ENCODE assay signal across 11 cellular contexts in genomic region chr14:50791201-50791600, GRCh38. TPM values are rescaled to one million over a fixed set of nuclear protein-coding genes. Genes with fewer than 3 reads are reported as not detected.
A peak's percentile ranks its signal among the peaks of the same experiment; 100 is the strongest.
DNase-seq lines count a peak whose midpoint lies in the region; ATAC-seq, FAIRE-seq and TF ChIP-seq lines count a peak whose summit lies in the region.
"Had no signal": no experiment of that assay in that cellular context is flagged by ENCODE, and none has a peak within 500 bp of the region (broad histone marks: within the 10 kb centered on the region; RNA-seq: fewer than 3 reads in every experiment).

No MANE protein-coding gene starts in this region.

- 98% methylated on average over 3 of the region's 3 CpGs for WGBS in HepG2 (ENCODE audit: low lambda C conversion rate)

- peaks cover 90% of the 10 kb centered on the region for H3K4me1 Mint-ChIP-seq in central memory CD8-positive, alpha-beta T cell

- H3K79me2 ChIP-seq in HepG2 (ENCODE audit: insufficient read depth, low read length) = no peaks in the 10 kb centered on the region

- no peaks in the 10 kb centered on the region for H3K9me3 Mint-ChIP-seq in central memory CD8-positive, alpha-beta T cell

- H3K4me2 ChIP-seq in HepG2 (ENCODE audit: low read depth, low read length) = no peak overlapping the region

- H3K36me3 ChIP-seq in HepG2 (replicated peaks in 1 of 2; ENCODE audit: control insufficient read depth in 1 of 2, insufficient read depth in 2 of 2, low read length in 2 of 2) = peaks cover 0 to 1% of the 10 kb centered on the region in 2 experiments; a peak in 1 of 5 replicates

- H2AFZ ChIP-seq in HepG2 (ENCODE audit: low read length) = no peak overlapping the region

- no peaks in the 10 kb centered on the region for H3K4me1 ChIP-seq in HepG2 (ENCODE audit: insufficient read depth, low read length)

- no peak overlapping the region for H3K4me3 ChIP-seq in HepG2 (replicated peaks in 1 of 3; ENCODE audit: insufficient read depth in 1 of 3, low read depth in 2 of 3, low read length in 3 of 3)

- TF ChIP-seq POLR2A in HepG2 (IDR thresholded peaks at IDR 0.05; ENCODE audit: insufficient read depth in 1 of 2, low read depth in 2 of 2, low read length in 2 of 2) = no peak

- no peaks in the 10 kb centered on the region for H3K27me3 Mint-ChIP-seq in central memory CD8-positive, alpha-beta T cell

- ATAC-seq in GM19395 (IDR thresholded peaks at IDR 0.05; ENCODE audit: unreplicated experiment) = peak; percentile 50
- ATAC-seq in HG03066 (IDR thresholded peaks at IDR 0.05; ENCODE audit: low read depth, unreplicated experiment) = peak; percentile 41
- ATAC-seq in central memory CD8-positive, alpha-beta T cell (replicated peaks; ENCODE audit: extremely low read depth, poor library complexity, severe bottlenecking) = no peak
- ATAC-seq in left colon = no peak
- ATAC-seq in HepG2 = no peak

- H4K20me1 ChIP-seq in HepG2 (ENCODE audit: insufficient read depth, low read length) = no peaks in the 10 kb centered on the region

- no peak for FAIRE-seq in HepG2 (lab: Jason Lieb, UNC)
- FAIRE-seq: endometrium had no signal

- H3K9me3 ChIP-seq in HepG2 (ENCODE audit: low read length) = no peaks in the 10 kb centered on the region

- CTCF ChIA-PET in GM10248 (lab: Yijun Ruan, JAX) = interaction anchor here (1.5 to 14.5 kb wide), 4 partner anchors 15 to 172 kb away, joined by 4 to 207 read pairs (median 77); no protein-coding TSS in a partner anchor
- CTCF ChIA-PET in HepG2 (lab: Yijun Ruan, JAX; ENCODE audit: low intra/inter-chr PET ratio, low total read pairs) = no interaction called here

- POLR2A ChIA-PET in GM10248 (lab: Yijun Ruan, JAX) (no interaction called here), HepG2 (lab: Yijun Ruan, JAX) (no interaction called here)

- intact Hi-C loops in left colon (cut with DNase I, micrococcal nuclease) = no loop called here
- intact Hi-C loops in HepG2 (cut with micrococcal nuclease; ENCODE audit: unreplicated experiment) = no loop called here

- in situ Hi-C loops in HepG2 (cut with HindIII; ENCODE audit: extremely low pct_ligation_motif_present, low pct_unique_long_range_greater_than_20kb) = no loop called here

- no peak overlapping the region for H3K9ac ChIP-seq in HepG2 (ENCODE audit: insufficient read depth, low read depth, low read length)

- H3K27ac ChIP-seq in HepG2 (ENCODE audit: extremely low read length, insufficient read depth, low read length) = no peak overlapping the region

- TF ChIP-seq EP300 in HepG2 (IDR thresholded peaks at IDR 0.05; ENCODE audit: low read depth in 2 of 2, low read length in 2 of 2) (no peak), HepG2 (CRISPR knock-in tag; IDR thresholded peaks at IDR 0.05; ENCODE audit: borderline replicate concordance) (no peak)

- TF ChIP-seq CTCF in GM10248 (IDR thresholded peaks at IDR 0.05; ENCODE audit: control extremely low read depth, extremely low read depth, low read depth, missing control alignments) (no peak), HepG2 (CRISPR knock-in tag; IDR thresholded peaks at IDR 0.05) (no peak)

- TF ChIP-seq RAD21 in HepG2 (CRISPR knock-in tag; IDR thresholded peaks at IDR 0.05) = no peak

- no TSS peak for BruUV-seq in HepG2 (replicated peaks; lab: Mats Ljungman, UMichigan)

- H3K27ac Mint-ChIP-seq in central memory CD8-positive, alpha-beta T cell (ENCODE audit: low read depth) = peak overlapping the region; percentile 89

- DNase-seq in GM10248 (ENCODE audit: extremely low spot score) (peak; percentile 57), GDM1 (lab: John Stamatoyannopoulos, UW) (no peak), left colon (no peak), HepG2 (ENCODE audit: low spot score) (no peak)
- no peak for DNase-seq in central memory CD8-positive, alpha-beta T cell (ENCODE audit: low spot score in 2 of 2)
- no peak for DNase-seq in activated CD8-positive, alpha-beta memory T cell treated with anti-CD3 and anti-CD28 coated beads, Interleukin-2, amount 50 U/mL, for 4 hours
- DNase-seq: activated CD4-positive, alpha-beta T cell treated with anti-CD3 and anti-CD28 coated beads, Interleukin-2, amount 50 U/mL, for 1 hour; aorta had no signal

- H3K36me3 Mint-ChIP-seq in central memory CD8-positive, alpha-beta T cell (ENCODE audit: insufficient read depth) = peaks cover 23% of the 10 kb centered on the region

- H3K27me3 ChIP-seq in HepG2 (ENCODE audit: control insufficient read depth in 1 of 2, insufficient read depth in 2 of 2, low read length in 2 of 2) = no peaks in the 10 kb centered on the region

- peak overlapping the region; percentile 70 for H3K4me3 Mint-ChIP-seq in central memory CD8-positive, alpha-beta T cell

TF ChIP-seq in HepG2, 621 proteins besides CTCF, POLR2A, EP300 and RAD21 (continues in another document):
- TF ChIP-seq NKX3-1 (CRISPR knock-in tag; IDR thresholded peaks at IDR 0.05) (no peak), AKAP8 (CRISPR knock-in tag; IDR thresholded peaks at IDR 0.05) (no peak), IKZF5 (CRISPR knock-in tag; IDR thresholded peaks at IDR 0.05) (no peak), BRF2 (CRISPR knock-in tag; IDR thresholded peaks at IDR 0.05) (no peak), ZNF577 (CRISPR knock-in tag; IDR thresholded peaks at IDR 0.05; ENCODE audit: borderline replicate concordance, low read depth) (no peak), DDIT3 (CRISPR knock-in tag; IDR thresholded peaks at IDR 0.05) (no peak), ATF4 (CRISPR knock-in tag; IDR thresholded peaks at IDR 0.05) (no peak), ZNF326 (CRISPR knock-in tag; IDR thresholded peaks at IDR 0.05; ENCODE audit: borderline replicate concordance) (no peak), YY1 (IDR thresholded peaks at IDR 0.05; ENCODE audit: insufficient read depth, insufficient replicate concordance, low read depth, low read length) (no peak)

RNA-seq across cellular contexts. Expression of gene NIN, which starts 39.8 kb away (rescaled TPM):
- total RNA-seq in left colon = 10 to 100 TPM; 21.0 to 24.7 TPM
- total RNA-seq in HepG2 (2016; rRNA removed; fragmentation: Illumina TruSeq; extraction: Trizol) = 9.7 and 11.6 TPM in 2 replicates
- total RNA-seq in HepG2 (2016; cell fraction: cytosol; rRNA removed; fragmentation: Illumina TruSeq; extraction: Trizol; ENCODE audit: low read depth) = 2.4 and 2.5 TPM in 2 replicates
- total RNA-seq in HepG2 (2016; cell fraction: insoluble cytoplasmic fraction; rRNA removed; fragmentation: Illumina TruSeq; extraction: Trizol) = 9.5 and 10.5 TPM in 2 replicates
- 4.7 and 5.1 TPM in 2 replicates for total RNA-seq in HepG2 (2016; cell fraction: membrane; rRNA removed; fragmentation: Illumina TruSeq; extraction: Trizol)
- 15.1 and 17.0 TPM in 2 replicates for total RNA-seq in HepG2 (2016; cell fraction: nucleus; rRNA removed; fragmentation: Illumina TruSeq; extraction: Trizol)
- polyA plus RNA-seq in HepG2 (2011; rRNA removed) = 2.5 and 2.8 TPM in 2 replicates
- 1.1 and 2.0 TPM in 2 replicates for polyA plus RNA-seq in HepG2 (2011; cell fraction: cytosol; rRNA removed)
- polyA plus RNA-seq in HepG2 (2011; cell fraction: nucleus; rRNA removed) = 3.9 and 4.5 TPM in 2 replicates
- 3.0 and 5.9 TPM in 2 replicates for polyA plus RNA-seq in HepG2 (2012)
- polyA plus RNA-seq in HepG2 (2016; cell fraction: cytosol; fragmentation: Illumina TruSeq; extraction: Trizol; ENCODE audit: low read depth) = 1.0 and 1.5 TPM in 2 replicates
- 5.5 and 6.0 TPM in 2 replicates for polyA plus RNA-seq in HepG2 (2016; cell fraction: insoluble cytoplasmic fraction; fragmentation: Illumina TruSeq; extraction: Trizol; ENCODE audit: low read depth)
- 1.3 and 2.4 TPM in 2 replicates for polyA plus RNA-seq in HepG2 (2016; cell fraction: membrane; fragmentation: Illumina TruSeq; extraction: Trizol; ENCODE audit: low read depth)
- 9.0 and 13.1 TPM in 2 replicates for polyA plus RNA-seq in HepG2 (2016; cell fraction: nucleus; fragmentation: Illumina TruSeq; extraction: Trizol; ENCODE audit: insufficient read depth, low read depth)
- 11.8 and 30.5 TPM in 2 replicates for polyA minus RNA-seq in HepG2 (2011; rRNA and poly(A)+ RNA removed; ENCODE audit: low replicate concordance)
- 6.8 and 8.1 TPM in 2 replicates for polyA minus RNA-seq in HepG2 (2011; cell fraction: cytosol; rRNA and poly(A)+ RNA removed)
- 19.8 and 20.9 TPM in 2 replicates for polyA minus RNA-seq in HepG2 (2011; cell fraction: nucleus; rRNA and poly(A)+ RNA removed)

Comparison
In these comparisons a context has a peak if more than half of its experiments do, and no peak if none do; other contexts are left out.
1. ATAC-seq: peak in GM19395 (single experiment) and HG03066 (single experiment); none in central memory CD8-positive, alpha-beta T cell (single experiment), left colon (single experiment) and HepG2 (single experiment).